ENCODE assay signal across 8 cellular contexts in the genomic region with DNA sequence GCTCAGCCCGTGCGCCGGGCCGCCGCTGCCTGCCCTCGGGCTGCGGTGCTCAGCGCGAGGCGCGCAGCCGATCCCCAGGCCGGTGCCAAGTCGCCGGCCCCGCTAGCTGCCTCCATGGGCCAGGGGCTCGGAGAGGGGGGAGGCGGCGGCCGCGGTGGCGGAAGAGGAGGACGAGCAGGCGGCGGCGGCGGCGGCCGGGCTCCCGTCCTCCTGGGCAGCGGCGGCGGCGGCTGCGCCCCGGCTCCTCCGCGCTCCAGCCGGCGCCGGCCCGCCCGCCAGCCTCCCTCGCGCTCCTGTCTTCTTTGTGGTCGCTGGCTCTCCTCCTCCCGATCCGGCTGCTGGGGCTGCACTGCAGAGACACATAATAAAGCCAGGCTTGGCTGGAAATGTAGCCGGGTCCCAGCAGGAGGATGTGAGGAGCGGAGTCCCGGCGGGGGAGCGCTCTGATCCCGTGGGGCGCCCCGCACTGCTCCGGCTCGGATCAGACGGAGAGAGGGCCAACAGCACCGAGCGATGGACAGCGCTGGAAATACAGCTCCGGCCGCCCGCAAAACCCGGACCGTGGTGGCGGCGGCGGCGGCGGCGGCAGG. TPM values are rescaled to one million over a fixed set of nuclear protein-coding genes. Genes with fewer than 3 reads are reported as not detected.
DNase-seq lines count a peak whose midpoint lies in the region; ATAC-seq, FAIRE-seq and TF ChIP-seq lines count a peak whose summit lies in the region.

No MANE protein-coding gene starts in this region.

- H3F3A ChIP-seq in PC-3 (ENCODE audit: low read length, unreplicated experiment): no peaks in the 10 kb centered on the region

- H3K4me2 ChIP-seq in PC-3 (ENCODE audit: low read length): peak overlapping the region; percentile 74

- no TSS peak for BruUV-seq in PC-3 (replicated peaks; lab: Mats Ljungman, UMichigan)

- intact Hi-C loops in PC-3 (cut with micrococcal nuclease) (no loop called here), psoas muscle (cut with DNase I) (loop anchor here (1.0 to 10.0 kb wide), 8 partner anchors 45 to 1512 kb away; no protein-coding TSS in a partner anchor)

- CTCF ChIA-PET in PC-3 (lab: Charles Lee): no interaction called here

- H3K4me3 ChIP-seq in AG10803 (ENCODE audit: low read length) (peak overlapping the region; percentile 54), PC-3 (ENCODE audit: low read length) (peak overlapping the region; percentile 57), brain microvascular endothelial cell (ENCODE audit: low read depth, low read length) (peak overlapping the region; percentile 53), psoas muscle (peak overlapping the region; percentile 74)

- H2AFZ ChIP-seq in PC-3 (ENCODE audit: low read length): 0 out of 2 replicates have a peak overlapping the region, but pooled peaks have one; percentile 53

- H3K36me3 ChIP-seq in PC-3 (ENCODE audit: low read depth, low read length) (no peaks in the 10 kb centered on the region), brain microvascular endothelial cell (replicated peaks) (no peaks in the 10 kb centered on the region), psoas muscle (ENCODE audit: insufficient read depth in 1 of 2, low read depth in 1 of 2) (no peaks in the 10 kb centered on the region)

- peaks cover 66% of the 10 kb centered on the region for H3K27me3 ChIP-seq in PC-3 (ENCODE audit: low read length)
- H3K27me3 ChIP-seq in brain microvascular endothelial cell (replicated peaks): peaks cover 2% of the 10 kb centered on the region
- H3K27me3 ChIP-seq in psoas muscle (ENCODE audit: insufficient read depth in 3 of 3, low read length in 2 of 3): no peaks in the 10 kb centered on the region

- no peak for TF ChIP-seq POLR2A in GM12891 (IDR thresholded peaks at IDR 0.05; ENCODE audit: low read depth, low read length)

- H3K27ac ChIP-seq in PC-3 (ENCODE audit: low read length) (no peak overlapping the region), brain microvascular endothelial cell (no peak overlapping the region), psoas muscle (peak overlapping the region; percentile 90)

- H3K4me1 ChIP-seq in PC-3 (ENCODE audit: insufficient read depth, low read length): no peaks in the 10 kb centered on the region
- peaks cover 18% of the 10 kb centered on the region for H3K4me1 ChIP-seq in psoas muscle

- no peaks in the 10 kb centered on the region for H3K79me2 ChIP-seq in PC-3 (ENCODE audit: low read length)

- POLR2A ChIA-PET in PC-3 (lab: Charles Lee; ENCODE audit: unreplicated experiment): no interaction called here

- H3K9me3 ChIP-seq in PC-3 (ENCODE audit: low read length) (no peaks in the 10 kb centered on the region), psoas muscle (no peaks in the 10 kb centered on the region)

- peak; percentile 25; the same call in 1 of the 2 replicates for TF ChIP-seq CTCF in AG10803 (conservative IDR thresholded peaks at IDR 0.05; ENCODE audit: low read length)
- no peak for TF ChIP-seq CTCF in PC-3 (conservative IDR thresholded peaks at IDR 0.05; ENCODE audit: low read depth, low read length)
- peak; percentile 51 for TF ChIP-seq CTCF in brain microvascular endothelial cell (IDR thresholded peaks at IDR 0.05; ENCODE audit: low read depth, low read length, missing control alignments)
- TF ChIP-seq CTCF in psoas muscle (IDR thresholded peaks at IDR 0.05): peak; percentile 48

- DNase-seq in AG10803 (ENCODE audit: low read depth): peak; percentile 66
- DNase-seq in GOT3 (lab: John Stamatoyannopoulos, UW): peak; percentile 46
- DNase-seq in PC-3: peak; percentile 21
- DNase-seq in brain microvascular endothelial cell: peak; percentile 81
- DNase-seq in hippocampal formation (lab: John Stamatoyannopoulos, UW): peak; percentile 55 to 61
- peak; percentile 86 to 92 for DNase-seq in psoas muscle
- no peak for DNase-seq in GM12891 (ENCODE audit: insufficient read length, low spot score)
- DNase-seq in GF-D8 (lab: John Stamatoyannopoulos, UW): no peak

- whole genome bisulfite sequencing in psoas muscle, 3 donors: 0 to 1% (median 0%) methylated on average over 28 to 73 of the region's 73 CpGs

- in situ Hi-C loops in brain microvascular endothelial cell (cut with HindIII; ENCODE audit: low pct_ligation_motif_present, low sequenced_read_pairs): no loop called here

- no peak for FAIRE-seq in GM12891 (lab: Jason Lieb, UNC)

- no peaks in the 10 kb centered on the region for H4K20me1 ChIP-seq in PC-3 (ENCODE audit: low read length)

- ATAC-seq in PC-3 (peak; percentile 58), psoas muscle (peak; percentile 59 to 67 (median 62))

- H3K9ac ChIP-seq in PC-3 (ENCODE audit: low read length): no peak overlapping the region

- H3K9me2 ChIP-seq in PC-3 (replicated peaks; ENCODE audit: low read length): no peaks in the 10 kb centered on the region

TF ChIP-seq in GM12891, 5 proteins besides CTCF, POLR2A, EP300 and RAD21:
- TF ChIP-seq POU2F2 (IDR thresholded peaks at IDR 0.05; ENCODE audit: low read depth, low read length) (no peak), POLR2AphosphoS5 (IDR thresholded peaks at IDR 0.05; ENCODE audit: low read depth, low read length) (no peak), PAX5 (IDR thresholded peaks at IDR 0.05; ENCODE audit: insufficient read depth, low read length, severe bottlenecking) (no peak), TAF1 (IDR thresholded peaks at IDR 0.05; ENCODE audit: low read depth, low read length) (no peak), SPI1 (IDR thresholded peaks at IDR 0.05; ENCODE audit: low read depth, low read length) (no peak)

RNA-seq across cellular contexts. Expression of gene ZNF423, which starts 0.9 kb away (rescaled TPM):
- total RNA-seq in PC-3 (2014; rRNA removed) (not detected in 2 replicates), psoas muscle (10 to 100 TPM; 14.4 to 30.7 (median 20.6) TPM)
- polyA plus RNA-seq in psoas muscle: 1 to 10 TPM; 2.3 to 5.4 (median 4.4) TPM
- polyA plus RNA-seq in GM12891 (2012; ENCODE audit: low read depth, missing spikeins): 0.03 TPM

Comparison
In these comparisons a context has a peak if more than half of its experiments do, and no peak if none do; other contexts are left out.
1. DNase-seq: peak in AG10803 (single experiment), GOT3 (single experiment), PC-3 (single experiment), brain microvascular endothelial cell (single experiment), hippocampal formation (2 of 2) and psoas muscle (2 of 2); none in GM12891 (single experiment) and GF-D8 (single experiment).
2. RNA of gene ZNF423, which starts 0.9 kb away (total RNA-seq): 14.4 to 30.7 TPM in psoas muscle; not detected in PC-3; every median in the first group is over 10 times any median in the second.
3. Peak in every context shown above with its lines, with median percentiles within 50 percentile points of each other: H3K4me3 ChIP-seq.